24 cellular contexts compared by ENCODE assay signal in the genomic region with DNA sequence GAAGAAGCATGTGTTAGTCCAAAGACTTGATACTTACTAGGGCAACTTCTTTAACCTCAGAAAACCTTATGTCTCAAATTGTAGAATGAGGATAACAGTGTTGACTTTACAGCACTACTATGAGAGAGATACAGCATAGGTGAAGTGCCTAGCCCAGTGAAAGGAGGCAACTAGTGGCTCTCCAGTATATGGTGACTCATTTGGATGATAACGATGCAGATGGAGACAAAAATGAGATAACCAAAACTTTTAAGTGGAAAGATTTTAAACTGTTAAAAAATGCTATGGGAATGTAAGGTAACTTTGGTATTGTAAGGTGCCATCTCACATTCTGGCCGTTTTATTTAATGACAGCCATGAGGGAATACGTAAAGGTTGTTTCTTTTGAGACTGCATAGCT.
"Had no signal": no experiment of that assay in that cellular context is flagged by ENCODE, and none has a peak within 500 bp of the region (broad histone marks: within the 10 kb centered on the region; RNA-seq: fewer than 3 reads in every experiment).

No MANE protein-coding gene starts in this region.

- ATAC-seq: body of pancreas; heart right ventricle; left cardiac atrium; sciatic nerve; stimulated activated effector memory CD8-positive, alpha-beta T cell treated with anti-CD3 and anti-CD28 coated beads, Interleukin-12 subunit alpha, Interleukin-12 subunit beta, amount 100 ng/mL, for 72 hours had no signal

- H3K4me3 ChIP-seq: body of pancreas, cardiac muscle cell, heart right ventricle, stomach, suprapubic skin, tibial nerve, uterus had no signal

- H3K9me3 Mint-ChIP-seq: activated CD4-positive, alpha-beta memory T cell treated with anti-CD3 and anti-CD28 coated beads for 36 hours; activated naive CD4-positive, alpha-beta T cell treated with anti-CD3 and anti-CD28 coated beads, Interleukin-2, amount 50 U/mL, for 24 hours; memory B cell; nephron; stimulated activated effector memory CD8-positive, alpha-beta T cell treated with anti-CD3 and anti-CD28 coated beads, Interleukin-12 subunit alpha, Interleukin-12 subunit beta, amount 100 ng/mL, for 72 hours; T-helper 1 cell treated with Interleukin-12 subunit alpha and Interleukin-12 subunit beta and Interleukin-4 antibody, amounts not matched to agents 30 μg/mL and 1 μg/mL, for 36 hours had no signal

- H3K27me3 Mint-ChIP-seq: activated CD4-positive, alpha-beta memory T cell treated with anti-CD3 and anti-CD28 coated beads for 36 hours; activated naive CD4-positive, alpha-beta T cell treated with anti-CD3 and anti-CD28 coated beads, Interleukin-2, amount 50 U/mL, for 24 hours; memory B cell had no signal

- H3K27ac Mint-ChIP-seq: activated CD4-positive, alpha-beta memory T cell treated with anti-CD3 and anti-CD28 coated beads for 36 hours; activated naive CD4-positive, alpha-beta T cell treated with anti-CD3 and anti-CD28 coated beads, Interleukin-2, amount 50 U/mL, for 24 hours; memory B cell; nephron; stimulated activated effector memory CD8-positive, alpha-beta T cell treated with anti-CD3 and anti-CD28 coated beads, Interleukin-12 subunit alpha, Interleukin-12 subunit beta, amount 100 ng/mL, for 72 hours; T-helper 1 cell treated with Interleukin-12 subunit alpha and Interleukin-12 subunit beta and Interleukin-4 antibody, amounts not matched to agents 30 μg/mL and 1 μg/mL, for 36 hours had no signal

- H3K27ac ChIP-seq: body of pancreas, cardiac muscle cell, heart right ventricle, stomach, suprapubic skin, tibial nerve, uterus had no signal

- DNase-seq: activated CD4-positive, alpha-beta memory T cell treated with anti-CD3 and anti-CD28 coated beads for 36 hours; activated CD4-positive, alpha-beta T cell treated with anti-CD3 and anti-CD28 coated beads for 48 hours; activated CD4-positive, CD25-positive, alpha-beta regulatory T cell; activated gamma-delta T cell; anterior cingulate cortex; body of pancreas; cortex of kidney; heart right ventricle; islet precursor cell; left cardiac atrium; nucleus accumbens; small intestine; stimulated activated CD4-positive, alpha-beta T cell treated with anti-CD3 and anti-CD28 coated beads, Interleukin-2, amount 100 ng/mL, for 24 hours; stomach; uterus had no signal

- H3K36me3 Mint-ChIP-seq: stimulated activated effector memory CD8-positive, alpha-beta T cell treated with anti-CD3 and anti-CD28 coated beads, Interleukin-12 subunit alpha, Interleukin-12 subunit beta, amount 100 ng/mL, for 72 hours had no signal

- H3K27me3 ChIP-seq: body of pancreas, cardiac muscle cell, heart right ventricle, stomach, suprapubic skin, tibial nerve, uterus had no signal

- H3K36me3 ChIP-seq: uterus had no signal

- H3K9me3 ChIP-seq: body of pancreas, heart right ventricle, stomach, suprapubic skin, tibial nerve, uterus had no signal

- H3K4me3 Mint-ChIP-seq: activated CD4-positive, alpha-beta memory T cell treated with anti-CD3 and anti-CD28 coated beads for 36 hours; activated naive CD4-positive, alpha-beta T cell treated with anti-CD3 and anti-CD28 coated beads, Interleukin-2, amount 50 U/mL, for 24 hours; memory B cell; nephron; stimulated activated effector memory CD8-positive, alpha-beta T cell treated with anti-CD3 and anti-CD28 coated beads, Interleukin-12 subunit alpha, Interleukin-12 subunit beta, amount 100 ng/mL, for 72 hours; T-helper 1 cell treated with Interleukin-12 subunit alpha and Interleukin-12 subunit beta and Interleukin-4 antibody, amounts not matched to agents 30 μg/mL and 1 μg/mL, for 36 hours had no signal
